24 cellular contexts compared by ENCODE assay signal in the genomic region with DNA sequence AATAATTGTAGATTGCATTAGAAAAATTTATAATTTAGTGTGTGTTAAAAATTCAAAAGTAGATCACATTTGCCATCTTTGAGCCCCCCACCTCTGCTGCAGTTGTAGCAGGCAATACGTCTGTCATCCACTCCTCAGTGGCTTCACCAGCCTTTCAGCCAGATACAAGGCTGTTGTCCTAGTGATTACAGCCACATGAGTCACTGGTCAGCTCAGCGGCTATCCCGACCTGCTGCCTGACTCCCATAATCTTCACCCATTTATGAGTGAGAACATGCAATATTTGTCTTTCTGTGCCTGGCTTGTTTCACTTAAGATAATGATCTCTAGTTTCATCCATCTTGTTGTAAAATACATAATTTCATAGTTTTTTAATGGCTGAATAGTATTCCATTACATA. TPM values are rescaled to one million over a fixed set of nuclear protein-coding genes. Genes with fewer than 3 reads are reported as not detected.
A peak's percentile ranks its signal among the peaks of the same experiment; 100 is the strongest.
DNase-seq lines count a peak whose midpoint lies in the region; ATAC-seq and TF ChIP-seq lines count a peak whose summit lies in the region.
"Had no signal": no experiment of that assay in that cellular context is flagged by ENCODE, and none has a peak within 500 bp of the region (broad histone marks: within the 10 kb centered on the region; RNA-seq: fewer than 3 reads in every experiment).

No MANE protein-coding gene starts in this region.

- H3K4me1 Mint-ChIP-seq in T-helper 2 cell treated with Interferon-gamma antibody and Interleukin-4, amounts not matched to agents 5 μg/mL and 100 μg/mL, for 36 hours (ENCODE audit: low read depth): no peaks in the 10 kb centered on the region
- H3K4me1 Mint-ChIP-seq: stimulated activated naive CD8-positive, alpha-beta T cell treated with anti-CD3 and anti-CD28 coated beads, Interleukin-15, amount 100 ng/mL, for 72 hours; T-cell had no signal

- intact Hi-C loops in HCT116 (cut with micrococcal nuclease): no loop called here
- intact Hi-C loops in Right ventricle myocardium superior (cut with DNase I): no loop called here

- H3K79me2 ChIP-seq in HCT116 (ENCODE audit: insufficient read depth, low read length) (no peaks in the 10 kb centered on the region), SK-N-SH (ENCODE audit: insufficient read depth) (no peaks in the 10 kb centered on the region)

- ATAC-seq in HCT116 (peak; percentile 63; the same call in 1 of the 2 replicates), Right ventricle myocardium superior (ENCODE audit: poor library complexity) (no peak)
- ATAC-seq: activated naive CD4-positive, alpha-beta T cell treated with anti-CD3 and anti-CD28 coated beads, Interleukin-2, amount 50 U/mL, for 72 hours; stimulated activated naive CD8-positive, alpha-beta T cell treated with anti-CD3 and anti-CD28 coated beads, Interleukin-15, amount 100 ng/mL, for 72 hours; T-cell had no signal

- H3K36me3 ChIP-seq in HCT116 (ENCODE audit: control insufficient read depth in 1 of 2, insufficient read depth in 2 of 2, low read length in 2 of 2) (no peaks in the 10 kb centered on the region), SK-N-SH (replicated peaks in 1 of 2; ENCODE audit: control insufficient read depth in 1 of 2, insufficient read depth in 2 of 2, low read length in 1 of 2) (no peaks in the 10 kb centered on the region)
- H3K36me3 ChIP-seq: uterus, WERI-Rb-1 had no signal

- H3K27ac Mint-ChIP-seq in T-helper 2 cell treated with Interferon-gamma antibody and Interleukin-4, amounts not matched to agents 5 μg/mL and 100 μg/mL, for 36 hours: no peak overlapping the region
- H3K27ac Mint-ChIP-seq: activated CD4-positive, alpha-beta memory T cell treated with anti-CD3 and anti-CD28 coated beads for 36 hours; activated naive CD4-positive, alpha-beta T cell treated with anti-CD3 and anti-CD28 coated beads, Interleukin-2, amount 50 U/mL, for 72 hours; activated T-cell treated with anti-CD3 and anti-CD28 coated beads, Interleukin-2, amount 50 U/mL, for 24 hours; stimulated activated naive CD8-positive, alpha-beta T cell treated with anti-CD3 and anti-CD28 coated beads, Interleukin-15, amount 100 ng/mL, for 72 hours; T-cell had no signal

- H3K4me2 ChIP-seq in HCT116 (ENCODE audit: low read length) (no peak overlapping the region), SK-N-SH (0 out of 2 replicates have a peak overlapping the region, but pooled peaks have one; percentile 5)

- peak; percentile 33 for DNase-seq in A172 (ENCODE audit: low spot score)
- no peak for DNase-seq in HCT116 (ENCODE audit: low read depth, low spot score)
- DNase-seq in SK-N-SH: no peak
- peak; percentile 54 for DNase-seq in fibroblast of pulmonary artery (ENCODE audit: low read depth)
- DNase-seq in T-helper 2 cell treated with Interferon-gamma antibody and Interleukin-4, amounts not matched to agents 5 μg/mL and 100 μg/mL, for 36 hours (ENCODE audit: low spot score): no peak
- DNase-seq in HPDE6-E6E7 (ENCODE audit: extremely low spot score): no peak
- no peak for DNase-seq in superior temporal gyrus (ENCODE audit: extremely low spot score)
- DNase-seq in Right ventricle myocardium superior: no peak
- DNase-seq: activated CD4-positive, alpha-beta memory T cell treated with anti-CD3 and anti-CD28 coated beads for 36 hours; activated T-cell treated with anti-CD3 and anti-CD28 coated beads, Interleukin-2, amount 50 U/mL, for 24 hours; dorsolateral prefrontal cortex; head of caudate nucleus; MV-4-11; NCI-H774; stimulated activated naive CD8-positive, alpha-beta T cell treated with anti-CD3 and anti-CD28 coated beads, Interleukin-15, amount 100 ng/mL, for 72 hours; T-cell; uterus; WERI-Rb-1 had no signal

- no peaks in the 10 kb centered on the region for H3K9me3 Mint-ChIP-seq in T-helper 2 cell treated with Interferon-gamma antibody and Interleukin-4, amounts not matched to agents 5 μg/mL and 100 μg/mL, for 36 hours
- H3K9me3 Mint-ChIP-seq: stimulated activated naive CD8-positive, alpha-beta T cell treated with anti-CD3 and anti-CD28 coated beads, Interleukin-15, amount 100 ng/mL, for 72 hours had no signal

- TF ChIP-seq CTCF in HCT116 (IDR thresholded peaks at IDR 0.05 in 2 of 3, conservative IDR thresholded peaks at IDR 0.05 in 1 of 3; ENCODE audit: borderline replicate concordance in 1 of 3, insufficient read depth in 1 of 3, low read depth in 2 of 3, low read length in 2 of 3) (no peak), SK-N-SH (IDR thresholded peaks at IDR 0.05) (no peak), fibroblast of pulmonary artery (IDR thresholded peaks at IDR 0.05; ENCODE audit: low read length, missing control alignments) (no peak)

- H3K4me1 ChIP-seq in HCT116 (ENCODE audit: control insufficient read depth in 1 of 2, insufficient read depth in 2 of 2, low read length in 2 of 2) (peaks cover 0 to 4% of the 10 kb centered on the region in 2 experiments; a peak in 1 of 4 replicates), SK-N-SH (ENCODE audit: control insufficient read depth in 1 of 2, insufficient read depth in 2 of 2, low read depth in 1 of 2, low read length in 1 of 2) (no peaks in the 10 kb centered on the region)
- H3K4me1 ChIP-seq: uterus had no signal

- TF ChIP-seq RAD21 in HCT116 (IDR thresholded peaks at IDR 0.05; ENCODE audit: low read depth) (no peak), SK-N-SH (IDR thresholded peaks at IDR 0.05; ENCODE audit: low read length) (no peak)

- H3K4me3 Mint-ChIP-seq in T-helper 2 cell treated with Interferon-gamma antibody and Interleukin-4, amounts not matched to agents 5 μg/mL and 100 μg/mL, for 36 hours: no peak overlapping the region
- H3K4me3 Mint-ChIP-seq: activated CD4-positive, alpha-beta memory T cell treated with anti-CD3 and anti-CD28 coated beads for 36 hours; activated T-cell treated with anti-CD3 and anti-CD28 coated beads, Interleukin-2, amount 50 U/mL, for 24 hours; stimulated activated naive CD8-positive, alpha-beta T cell treated with anti-CD3 and anti-CD28 coated beads, Interleukin-15, amount 100 ng/mL, for 72 hours; T-cell had no signal

- TF ChIP-seq EP300 in SK-N-SH (IDR thresholded peaks at IDR 0.05; ENCODE audit: borderline replicate concordance in 1 of 2, low read depth in 1 of 2, low read length in 1 of 2): no peak

- no peaks in the 10 kb centered on the region for H3K36me3 Mint-ChIP-seq in T-helper 2 cell treated with Interferon-gamma antibody and Interleukin-4, amounts not matched to agents 5 μg/mL and 100 μg/mL, for 36 hours (ENCODE audit: low read depth)
- H3K36me3 Mint-ChIP-seq: activated CD4-positive, alpha-beta memory T cell treated with anti-CD3 and anti-CD28 coated beads for 36 hours had no signal

- POLR2A ChIA-PET in HCT116 (lab: Charles Lee) (no interaction called here), SK-N-SH (lab: Yijun Ruan, JAX) (no interaction called here)

- RAD21 ChIA-PET in HCT116 (lab: Charles Lee; ENCODE audit: low non-redundant PET in 1 of 2, low total read pairs in 2 of 2, uncharacterized antibody in 2 of 2, unreplicated experiment in 2 of 2): no interaction called here

- H3K27me3 ChIP-seq in HCT116 (ENCODE audit: insufficient read depth, low read length) (no peaks in the 10 kb centered on the region), SK-N-SH (ENCODE audit: insufficient read depth) (peaks cover 13% of the 10 kb centered on the region; the same call in 1 of the 2 replicates)
- H3K27me3 ChIP-seq: uterus had no signal

- no peak overlapping the region for H3K4me3 ChIP-seq in HCT116 (replicated peaks in 1 of 2; ENCODE audit: low read depth in 1 of 2, low read length in 2 of 2)
- H3K4me3 ChIP-seq in SK-N-SH (ENCODE audit: low read depth in 2 of 2, low read length in 1 of 2): no peak overlapping the region
- no peak overlapping the region for H3K4me3 ChIP-seq in fibroblast of pulmonary artery (replicated peaks; ENCODE audit: low read depth, low read length)
- H3K4me3 ChIP-seq: dorsolateral prefrontal cortex, uterus had no signal

- CTCF ChIA-PET in HCT116 (lab: Charles Lee): no interaction called here
- CTCF ChIA-PET in SK-N-SH (lab: Yijun Ruan, JAX): no interaction called here

- no peaks in the 10 kb centered on the region for H3K9me2 ChIP-seq in HCT116 (ENCODE audit: insufficient read depth)
- no peaks in the 10 kb centered on the region for H3K9me2 ChIP-seq in SK-N-SH

- H4K20me1 ChIP-seq in HCT116 (ENCODE audit: insufficient read depth): no peaks in the 10 kb centered on the region
- no peaks in the 10 kb centered on the region for H4K20me1 ChIP-seq in SK-N-SH (ENCODE audit: insufficient read depth)

- no TSS peak for BruUV-seq in HCT116 (replicated peaks; lab: Mats Ljungman, UMichigan)

- H3K27ac ChIP-seq in HCT116 (ENCODE audit: low read depth, low read length) (no peak overlapping the region), SK-N-SH (ENCODE audit: low read depth in 2 of 2, low read length in 1 of 2) (no peak overlapping the region)
- H3K27ac ChIP-seq: dorsolateral prefrontal cortex, RWPE1, uterus, WERI-Rb-1 had no signal

- H3K9me3 ChIP-seq in HCT116 (ENCODE audit: control insufficient read depth in 1 of 2, insufficient read depth in 1 of 2, low read depth in 1 of 2, low read length in 2 of 2) (no peaks in the 10 kb centered on the region), SK-N-SH (no peaks in the 10 kb centered on the region)
- H3K9me3 ChIP-seq: uterus had no signal

- H3K9ac ChIP-seq in HCT116 (ENCODE audit: low read length) (no peak overlapping the region), SK-N-SH (no peak overlapping the region)

- no peak for TF ChIP-seq POLR2A in HCT116 (IDR thresholded peaks at IDR 0.05; ENCODE audit: borderline replicate concordance, extremely low read depth, insufficient read depth, insufficient read length)

- H2AFZ ChIP-seq in HCT116 (ENCODE audit: low read depth, low read length, poor library complexity, severe bottlenecking) (peak overlapping the region; percentile 68), SK-N-SH (ENCODE audit: low read depth) (no peak overlapping the region)

- WGBS in SK-N-SH (ENCODE audit: low lambda C conversion rate): 3% methylated on average over 3 of the region's 3 CpGs

- H3K27me3 Mint-ChIP-seq in T-helper 2 cell treated with Interferon-gamma antibody and Interleukin-4, amounts not matched to agents 5 μg/mL and 100 μg/mL, for 36 hours (ENCODE audit: low read depth): no peaks in the 10 kb centered on the region

- H3F3A ChIP-seq in SK-N-SH (replicated peaks; ENCODE audit: insufficient read depth): no peaks in the 10 kb centered on the region

RNA-seq across cellular contexts. Expression of a gene that starts 9.2 kb away (rescaled TPM):
- not detected in 2 replicates for total RNA-seq in A172 (2014; rRNA removed; shearing (Covaris generic))
- total RNA-seq in HCT116 (2021; ENCODE audit: unreplicated experiment) (not detected), Right ventricle myocardium superior (not detected)
- not detected in 2 replicates for polyA plus RNA-seq in HCT116 (2012)
- not detected in 2 replicates for polyA plus RNA-seq in SK-N-SH (2012; rRNA removed)
- polyA plus RNA-seq in SK-N-SH (2012; cell fraction: cytosol; rRNA removed): not detected in 2 replicates
- polyA plus RNA-seq in SK-N-SH (2012; cell fraction: nucleus; rRNA removed): not detected in 2 replicates
- total RNA-seq: activated CD4-positive, alpha-beta memory T cell treated with anti-CD3 and anti-CD28 coated beads for 36 hours; activated naive CD4-positive, alpha-beta T cell treated with anti-CD3 and anti-CD28 coated beads, Interleukin-2, amount 50 U/mL, for 72 hours; bronchial epithelial cell; dorsolateral prefrontal cortex; mesenteric fat pad; T-cell; uterus had no signal
- polyA plus RNA-seq: esophagus, neural cell had no signal

RNA-seq across cellular contexts. Expression of a gene that starts 11.7 kb away (rescaled TPM):
- not detected in 2 replicates for total RNA-seq in A172 (2014; rRNA removed; shearing (Covaris generic))
- total RNA-seq in HCT116 (2021; ENCODE audit: unreplicated experiment) (not detected), Right ventricle myocardium superior (not detected)
- polyA plus RNA-seq in HCT116 (2012): 0.02 TPM in 1 of 2 replicates, not detected in the other
- polyA plus RNA-seq in SK-N-SH (2012; rRNA removed): not detected in 2 replicates
- not detected in 2 replicates for polyA plus RNA-seq in SK-N-SH (2012; cell fraction: cytosol; rRNA removed)
- polyA plus RNA-seq in SK-N-SH (2012; cell fraction: nucleus; rRNA removed): not detected in 2 replicates
- total RNA-seq: activated CD4-positive, alpha-beta memory T cell treated with anti-CD3 and anti-CD28 coated beads for 36 hours; activated naive CD4-positive, alpha-beta T cell treated with anti-CD3 and anti-CD28 coated beads, Interleukin-2, amount 50 U/mL, for 72 hours; bronchial epithelial cell; dorsolateral prefrontal cortex; mesenteric fat pad; T-cell; uterus had no signal
- polyA plus RNA-seq: esophagus, neural cell had no signal

RNA-seq across cellular contexts. Expression of a gene that starts 28.1 kb away (rescaled TPM):
- not detected in 2 replicates for total RNA-seq in A172 (2014; rRNA removed; shearing (Covaris generic))
- total RNA-seq in HCT116 (2021; ENCODE audit: unreplicated experiment) (not detected), Right ventricle myocardium superior (not detected)
- polyA plus RNA-seq in HCT116 (2012): not detected in 2 replicates
- polyA plus RNA-seq in SK-N-SH (2012; rRNA removed): not detected in 2 replicates
- polyA plus RNA-seq in SK-N-SH (2012; cell fraction: cytosol; rRNA removed): not detected in 2 replicates
- polyA plus RNA-seq in SK-N-SH (2012; cell fraction: nucleus; rRNA removed): not detected in 2 replicates
- total RNA-seq: activated CD4-positive, alpha-beta memory T cell treated with anti-CD3 and anti-CD28 coated beads for 36 hours; activated naive CD4-positive, alpha-beta T cell treated with anti-CD3 and anti-CD28 coated beads, Interleukin-2, amount 50 U/mL, for 72 hours; bronchial epithelial cell; dorsolateral prefrontal cortex; mesenteric fat pad; T-cell; uterus had no signal
- polyA plus RNA-seq: esophagus, neural cell had no signal

RNA-seq across cellular contexts. Expression of a gene that starts 51.4 kb away (rescaled TPM):
- total RNA-seq in A172 (2014; rRNA removed; shearing (Covaris generic)): not detected in 2 replicates
- not detected for total RNA-seq in HCT116 (2021; ENCODE audit: unreplicated experiment)
- polyA plus RNA-seq in HCT116 (2012): not detected in 2 replicates
- not detected in 2 replicates for polyA plus RNA-seq in SK-N-SH (2012; rRNA removed)
- not detected in 2 replicates for polyA plus RNA-seq in SK-N-SH (2012; cell fraction: cytosol; rRNA removed)
- not detected in 2 replicates for polyA plus RNA-seq in SK-N-SH (2012; cell fraction: nucleus; rRNA removed)
- not detected for total RNA-seq in Right ventricle myocardium superior
- total RNA-seq: activated CD4-positive, alpha-beta memory T cell treated with anti-CD3 and anti-CD28 coated beads for 36 hours; activated naive CD4-positive, alpha-beta T cell treated with anti-CD3 and anti-CD28 coated beads, Interleukin-2, amount 50 U/mL, for 72 hours; bronchial epithelial cell; dorsolateral prefrontal cortex; mesenteric fat pad; T-cell; uterus had no signal
- polyA plus RNA-seq: esophagus, neural cell had no signal

RNA-seq across cellular contexts. Expression of a gene that starts 57.8 kb away (rescaled TPM):
- total RNA-seq in A172 (2014; rRNA removed; shearing (Covaris generic)): not detected in 2 replicates
- total RNA-seq in HCT116 (2021; ENCODE audit: unreplicated experiment) (not detected), Right ventricle myocardium superior (not detected)
- not detected in 2 replicates for polyA plus RNA-seq in HCT116 (2012)
- polyA plus RNA-seq in SK-N-SH (2012; rRNA removed): not detected in 2 replicates
- polyA plus RNA-seq in SK-N-SH (2012; cell fraction: cytosol; rRNA removed): not detected in 2 replicates
- polyA plus RNA-seq in SK-N-SH (2012; cell fraction: nucleus; rRNA removed): not detected in 2 replicates
- total RNA-seq: activated CD4-positive, alpha-beta memory T cell treated with anti-CD3 and anti-CD28 coated beads for 36 hours; activated naive CD4-positive, alpha-beta T cell treated with anti-CD3 and anti-CD28 coated beads, Interleukin-2, amount 50 U/mL, for 72 hours; bronchial epithelial cell; mesenteric fat pad; T-cell; uterus had no signal
- polyA plus RNA-seq: esophagus, neural cell had no signal

Comparison
In these comparisons a context has a peak if more than half of its experiments do, and no peak if none do; other contexts are left out.
1. DNase-seq: peak in A172 (single experiment) and fibroblast of pulmonary artery (single experiment); none in HCT116 (single experiment), SK-N-SH (single experiment), T-helper 2 cell treated with Interferon-gamma antibody and Interleukin-4, amounts not matched to agents 5 μg/mL and 100 μg/mL, for 36 hours (single experiment), HPDE6-E6E7 (single experiment), superior temporal gyrus (single experiment) and Right ventricle myocardium superior (single experiment).